ENCODE assay signal across 13 cellular contexts in the genomic region with DNA sequence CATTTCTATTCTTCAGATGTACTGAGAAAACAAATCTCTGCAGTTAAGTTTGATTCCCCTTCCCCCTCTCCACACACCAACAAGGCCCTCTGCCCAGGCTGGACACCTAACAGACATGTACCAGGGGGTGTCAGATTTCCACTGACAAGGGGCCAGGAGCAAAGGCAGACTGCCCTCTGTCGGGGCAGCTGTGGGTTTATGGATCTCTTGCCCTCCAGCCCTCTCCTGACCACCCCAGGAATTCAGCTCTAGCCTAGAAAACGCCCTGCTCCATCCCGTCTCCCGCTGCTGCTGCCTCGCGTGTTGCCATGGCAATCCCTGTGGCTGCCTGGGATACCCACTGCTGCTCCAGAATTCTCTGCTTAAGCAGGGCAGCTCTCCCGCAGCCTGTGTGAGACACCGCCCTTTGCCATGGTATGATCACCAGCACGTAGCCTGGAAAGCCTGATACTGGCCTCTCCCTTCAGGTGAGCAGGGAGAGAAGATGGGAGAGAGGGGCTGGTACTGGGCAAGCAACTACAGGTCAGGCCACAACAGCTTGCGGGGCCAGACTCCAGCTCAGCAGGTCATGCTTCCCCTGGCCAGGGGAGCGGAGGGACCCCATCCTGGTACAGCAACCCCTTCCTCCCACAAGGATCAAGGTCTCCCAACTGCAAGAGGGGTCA. TPM values are rescaled to one million over a fixed set of nuclear protein-coding genes. Genes with fewer than 3 reads are reported as not detected.
A peak's percentile ranks its signal among the peaks of the same experiment; 100 is the strongest.
DNase-seq lines count a peak whose midpoint lies in the region; ATAC-seq, FAIRE-seq and TF ChIP-seq lines count a peak whose summit lies in the region.
"Had no signal": no experiment of that assay in that cellular context is flagged by ENCODE, and none has a peak within 500 bp of the region (broad histone marks: within the 10 kb centered on the region; RNA-seq: fewer than 3 reads in every experiment).

No MANE protein-coding gene starts in this region.

- intact Hi-C loops in PC-3 (cut with micrococcal nuclease): no loop called here

- no peaks in the 10 kb centered on the region for H3F3A ChIP-seq in PC-3 (ENCODE audit: low read length, unreplicated experiment)

- CTCF ChIA-PET in PC-3 (lab: Charles Lee): no interaction called here

- no peaks in the 10 kb centered on the region for H3K27me3 ChIP-seq in PC-3 (ENCODE audit: low read length)
- H3K27me3 ChIP-seq: SJSA1, upper lobe of left lung had no signal

- no peaks in the 10 kb centered on the region for H3K4me1 ChIP-seq in PC-3 (ENCODE audit: insufficient read depth, low read length)
- H3K4me1 ChIP-seq: SJSA1 had no signal

- H3K9ac ChIP-seq in PC-3 (ENCODE audit: low read length): no peak overlapping the region

- POLR2A ChIA-PET in PC-3 (lab: Charles Lee; ENCODE audit: unreplicated experiment): interaction anchor here (0.6 kb wide), 1 partner anchor 43 kb away, joined by 3 read pairs; no protein-coding TSS in a partner anchor

- peaks cover 2% of the 10 kb centered on the region for H3K27me3 Mint-ChIP-seq in neural crest cell (ENCODE audit: low read depth)

- TF ChIP-seq POLR2A in GM12892 (IDR thresholded peaks at IDR 0.05; ENCODE audit: low read depth, low read length): no peak

- H3K36me3 ChIP-seq in PC-3 (ENCODE audit: low read depth, low read length): no peaks in the 10 kb centered on the region
- H3K36me3 ChIP-seq: SJSA1, upper lobe of left lung had no signal

- H3K4me3 ChIP-seq in PC-3 (ENCODE audit: low read length) (no peak overlapping the region), fibroblast of the aortic adventitia (ENCODE audit: low read depth, low read length) (no peak overlapping the region)
- H3K4me3 ChIP-seq: SJSA1, upper lobe of left lung had no signal

- no peaks in the 10 kb centered on the region for H3K9me3 Mint-ChIP-seq in neural crest cell
- H3K9me3 Mint-ChIP-seq: CD8-positive, alpha-beta memory T cell; effector memory CD8-positive, alpha-beta T cell had no signal

- H3K36me3 Mint-ChIP-seq in neural crest cell (ENCODE audit: low read depth): no peaks in the 10 kb centered on the region
- H3K36me3 Mint-ChIP-seq: CD8-positive, alpha-beta memory T cell had no signal

- no peak overlapping the region for H3K4me3 Mint-ChIP-seq in neural crest cell
- H3K4me3 Mint-ChIP-seq: CD8-positive, alpha-beta memory T cell; effector memory CD8-positive, alpha-beta T cell had no signal

- peaks cover 22% of the 10 kb centered on the region for H3K4me1 Mint-ChIP-seq in neural crest cell

- no peak for FAIRE-seq in GM12892 (lab: Jason Lieb, UNC)

- TF ChIP-seq CTCF in PC-3 (conservative IDR thresholded peaks at IDR 0.05; ENCODE audit: low read depth, low read length): no peak; the same call in 1 of the 2 replicates
- no peak for TF ChIP-seq CTCF in fibroblast of the aortic adventitia (IDR thresholded peaks at IDR 0.05; ENCODE audit: insufficient read depth, low read length)
- TF ChIP-seq CTCF in neural crest cell (conservative IDR thresholded peaks at IDR 0.05): no peak

- no TSS peak for BruUV-seq in PC-3 (replicated peaks; lab: Mats Ljungman, UMichigan)

- H3K79me2 ChIP-seq in PC-3 (ENCODE audit: low read length): no peaks in the 10 kb centered on the region

- DNase-seq in G401 (ENCODE audit: low spot score) (peak; percentile 90), PC-3 (peak; percentile 13), fibroblast of the aortic adventitia (ENCODE audit: low read depth) (peak; percentile 28), neural crest cell (ENCODE audit: low read depth, low spot score) (peak; percentile 48), GM12892 (ENCODE audit: insufficient read length) (no peak), AG08395 (ENCODE audit: low spot score) (no peak)
- no peak for DNase-seq in activated naive CD4-positive, alpha-beta T cell treated with anti-CD3 and anti-CD28 coated beads, Interleukin-2, amount 50 U/mL, for 16 hours
- DNase-seq: CD8-positive, alpha-beta memory T cell; effector memory CD8-positive, alpha-beta T cell; stimulated activated CD4-positive, alpha-beta T cell treated with anti-CD3 and anti-CD28 coated beads, Interleukin-4, amount 100 ng/mL, for 24 hours; upper lobe of left lung had no signal

- no peaks in the 10 kb centered on the region for H3K9me3 ChIP-seq in PC-3 (ENCODE audit: low read length)
- H3K9me3 ChIP-seq: SJSA1, upper lobe of left lung had no signal

- no peak overlapping the region for H3K27ac Mint-ChIP-seq in neural crest cell (ENCODE audit: unreplicated experiment)
- H3K27ac Mint-ChIP-seq: CD8-positive, alpha-beta memory T cell; effector memory CD8-positive, alpha-beta T cell had no signal

- no peaks in the 10 kb centered on the region for H4K20me1 ChIP-seq in PC-3 (ENCODE audit: low read length)

- in situ Hi-C loops in G401 (cut with HindIII; ENCODE audit: low sequenced_read_pairs): no loop called here

- no peak overlapping the region for H3K4me2 ChIP-seq in PC-3 (ENCODE audit: low read length)

- H2AFZ ChIP-seq in PC-3 (ENCODE audit: low read length): no peak overlapping the region

- ATAC-seq in PC-3 (no peak), GM19467 (IDR thresholded peaks at IDR 0.05; ENCODE audit: unreplicated experiment) (no peak)
- ATAC-seq: effector memory CD8-positive, alpha-beta T cell had no signal

- H3K27ac ChIP-seq in PC-3 (ENCODE audit: low read length): no peak overlapping the region
- H3K27ac ChIP-seq: SJSA1, upper lobe of left lung had no signal

- no peaks in the 10 kb centered on the region for H3K9me2 ChIP-seq in PC-3 (replicated peaks; ENCODE audit: low read length)

RNA-seq across cellular contexts. Expression of gene BUD13, which starts 41.6 kb away (rescaled TPM):
- total RNA-seq in G401 (2014; rRNA removed; shearing (Covaris generic)): 35.0 and 37.7 TPM in 2 replicates
- total RNA-seq in PC-3 (2014; rRNA removed) (28.9 and 38.0 TPM in 2 replicates), fibroblast of the aortic adventitia (ENCODE audit: low replicate concordance) (14.6 and 21.8 TPM in 2 replicates), neural crest cell (39.0 and 39.7 TPM in 2 replicates)
- polyA plus RNA-seq in GM12892 (2012; ENCODE audit: missing spikeins): 19.8 TPM

RNA-seq across cellular contexts. Expression of gene ZPR1, which starts 56.6 kb away (rescaled TPM):
- total RNA-seq in G401 (2014; rRNA removed; shearing (Covaris generic)): 35.9 and 42.7 TPM in 2 replicates
- total RNA-seq in PC-3 (2014; rRNA removed) (86.5 and 89.5 TPM in 2 replicates), fibroblast of the aortic adventitia (ENCODE audit: low replicate concordance) (25.5 and 37.1 TPM in 2 replicates), neural crest cell (40.7 and 44.5 TPM in 2 replicates)
- 48.5 TPM for polyA plus RNA-seq in GM12892 (2012; ENCODE audit: missing spikeins)

Comparison
In these comparisons a context has a peak if more than half of its experiments do, and no peak if none do; other contexts are left out.
1. DNase-seq: peak in G401 (single experiment), PC-3 (single experiment), fibroblast of the aortic adventitia (single experiment) and neural crest cell (single experiment); none in GM12892 (single experiment), AG08395 (single experiment) and activated naive CD4-positive, alpha-beta T cell treated with anti-CD3 and anti-CD28 coated beads, Interleukin-2, amount 50 U/mL, for 16 hours (single experiment).